ENCODE assay signal across 8 cellular contexts in genomic region chr3:157130138-157130880, GRCh38. TPM values are rescaled to one million over a fixed set of nuclear protein-coding genes. Genes with fewer than 3 reads are reported as not detected.
DNase-seq lines count a peak whose midpoint lies in the region; ATAC-seq, FAIRE-seq and TF ChIP-seq lines count a peak whose summit lies in the region.

No MANE protein-coding gene starts in this region.

- H3K27me3 ChIP-seq in H7 (ENCODE audit: control insufficient read depth, insufficient read depth, low read length) (no peaks in the 10 kb centered on the region), PC-3 (ENCODE audit: low read length) (no peaks in the 10 kb centered on the region), osteoblast (ENCODE audit: insufficient read depth, low read length) (no peaks in the 10 kb centered on the region), thyroid gland (no peaks in the 10 kb centered on the region)

- H3K4me2 ChIP-seq in PC-3 (ENCODE audit: low read length) (peak overlapping the region; percentile 70), osteoblast (ENCODE audit: insufficient read depth, low read length) (peak overlapping the region; percentile 57)

- intact Hi-C loops in PC-3 (cut with micrococcal nuclease): loop anchor here (1.0 to 2.0 kb wide), 5 partner anchors 42 to 456 kb away; partner anchors contain the start of gene TIPARP
- intact Hi-C loops in thyroid gland (cut with DNase I): loop anchor here (5.0 to 10.0 kb wide), 4 partner anchors 38 to 596 kb away; partner anchors contain the start of gene TIPARP

- H3K9me2 ChIP-seq in PC-3 (replicated peaks; ENCODE audit: low read length): no peaks in the 10 kb centered on the region

- H4K20me1 ChIP-seq in PC-3 (ENCODE audit: low read length) (no peaks in the 10 kb centered on the region), osteoblast (ENCODE audit: insufficient read depth, low read length) (no peaks in the 10 kb centered on the region)

- H3K9me3 ChIP-seq in PC-3 (ENCODE audit: low read length) (no peaks in the 10 kb centered on the region), osteoblast (ENCODE audit: low read depth, low read length) (no peaks in the 10 kb centered on the region), thyroid gland (no peaks in the 10 kb centered on the region)

- TF ChIP-seq CTCF in PC-3 (conservative IDR thresholded peaks at IDR 0.05; ENCODE audit: low read depth, low read length) (peak; percentile 76), osteoblast (IDR thresholded peaks at IDR 0.05; ENCODE audit: extremely low read depth, low read depth, low read length) (peak; percentile 68), thyroid gland (IDR thresholded peaks at IDR 0.05) (peak; percentile 28 to 66 (median 53))

- TSS peak; percentile 40 for BruUV-seq in PC-3 (replicated peaks; lab: Mats Ljungman, UMichigan)

- peak; percentile 39 for FAIRE-seq in A204.1 (lab: Jason Lieb, UNC)

- no peaks in the 10 kb centered on the region for H3K79me2 ChIP-seq in PC-3 (ENCODE audit: low read length)
- H3K79me2 ChIP-seq in osteoblast (ENCODE audit: insufficient read depth, low read length): no peaks in the 10 kb centered on the region

- H3K4me1 ChIP-seq in PC-3 (ENCODE audit: insufficient read depth, low read length) (peaks cover 98% of the 10 kb centered on the region), osteoblast (ENCODE audit: insufficient read depth, low read length) (peaks cover 79% of the 10 kb centered on the region), thyroid gland (peaks cover 42 to 70% of the 10 kb centered on the region in 2 donors)

- WGBS in thyroid gland, 2 donors: 36 to 39% methylated on average over 22 to 24 of the region's 24 CpGs

- no peak for TF ChIP-seq POLR2A in thyroid gland (IDR thresholded peaks at IDR 0.05)

- ATAC-seq in PC-3: peak; percentile 49
- no peak for ATAC-seq in GM21619 (IDR thresholded peaks at IDR 0.05; ENCODE audit: unreplicated experiment)

- H2AFZ ChIP-seq in PC-3 (ENCODE audit: low read length) (peak overlapping the region; percentile 68), osteoblast (ENCODE audit: low read length) (peak overlapping the region; percentile 80)

- peak overlapping the region; percentile 99 for H3K27ac ChIP-seq in PC-3 (ENCODE audit: low read length)
- peak overlapping the region; percentile 91 for H3K27ac ChIP-seq in osteoblast (ENCODE audit: low read depth, low read length)
- peak overlapping the region; percentile 88 to 95 (median 95) for H3K27ac ChIP-seq in thyroid gland

- H3K36me3 ChIP-seq in H7 (replicated peaks; ENCODE audit: control insufficient read depth, insufficient read depth, low read length) (no peaks in the 10 kb centered on the region), PC-3 (ENCODE audit: low read depth, low read length) (no peaks in the 10 kb centered on the region), osteoblast (ENCODE audit: insufficient read depth, low read length) (no peaks in the 10 kb centered on the region), thyroid gland (no peaks in the 10 kb centered on the region)

- H3K9ac ChIP-seq in PC-3 (ENCODE audit: low read length): peak overlapping the region; percentile 95

- H3K4me3 ChIP-seq in H7 (ENCODE audit: insufficient read depth, low read depth, low read length) (peak overlapping the region; percentile 2; the same call in 1 of the 2 replicates), PC-3 (ENCODE audit: low read length) (peak overlapping the region; percentile 33; the same call in 1 of the 2 replicates), osteoblast (ENCODE audit: insufficient read depth, low read length) (no peak overlapping the region), thyroid gland (replicated peaks in 1 of 3) (peak overlapping the region in 1 of 3 donors; percentile 3)

- POLR2A ChIA-PET in PC-3 (lab: Charles Lee; ENCODE audit: unreplicated experiment): interaction anchor here (0.6 to 1.3 kb wide), 4 partner anchors 24 to 267 kb away, joined by 3 to 7 read pairs (median 3); no protein-coding TSS in a partner anchor

- CTCF ChIA-PET in PC-3 (lab: Charles Lee): interaction anchor here (0.6 to 1.6 kb wide), 6 partner anchors 36 to 1086 kb away, joined by 4 to 7 read pairs (median 4); no protein-coding TSS in a partner anchor

- peaks cover 15% of the 10 kb centered on the region for H3F3A ChIP-seq in PC-3 (ENCODE audit: low read length, unreplicated experiment)

- DNase-seq in H7: peak; percentile 86
- peak; percentile 95 for DNase-seq in PC-3
- DNase-seq in activated effector memory CD4-positive, alpha-beta T cell treated with Interleukin-2 at 50 U/mL for 16 hours: peak; percentile 74
- peak; percentile 49 for DNase-seq in foreskin melanocyte
- peak; percentile 89 for DNase-seq in osteoblast (ENCODE audit: insufficient read length, low spot score, missing footprints)
- DNase-seq in thyroid gland: peak; percentile 33 to 41

RNA-seq across cellular contexts. Expression of gene CCNL1, which starts 29.6 kb away (rescaled TPM):
- total RNA-seq in H7 (2014; rRNA removed; shearing (Covaris generic)): 41.1 and 75.1 TPM in 2 replicates
- total RNA-seq in PC-3 (2014; rRNA removed): 172 and 231 TPM in 2 replicates
- 157 and 194 TPM in 2 replicates for total RNA-seq in osteoblast
- 100 to 1,000 TPM; 142 to 375 (median 227) TPM for total RNA-seq in thyroid gland

Comparison
In these comparisons a context has a peak if more than half of its experiments do, and no peak if none do; other contexts are left out.
1. DNase-seq: peak in every context shown above with its lines; median percentile 95 in PC-3; 89 in osteoblast; 86 in H7; 74 in activated effector memory CD4-positive, alpha-beta T cell treated with Interleukin-2 at 50 U/mL for 16 hours; 49 in foreskin melanocyte; 37 in thyroid gland.